In genomic region chr10:89706011-89706410, GRCh38 we compare ENCODE assay signal across 17 cellular contexts. TPM values are rescaled to one million over a fixed set of nuclear protein-coding genes. Genes with fewer than 3 reads are reported as not detected.
DNase-seq lines count a peak whose midpoint lies in the region; ATAC-seq and TF ChIP-seq lines count a peak whose summit lies in the region.
"Had no signal": no experiment of that assay in that cellular context is flagged by ENCODE, and none has a peak within 500 bp of the region (broad histone marks: within the 10 kb centered on the region; RNA-seq: fewer than 3 reads in every experiment).

No MANE protein-coding gene starts in this region.

- H3K27me3 ChIP-seq in ACC112 (ENCODE audit: insufficient read depth, low read length) = no peaks in the 10 kb centered on the region
- H3K27me3 ChIP-seq in SU-DHL-6 (ENCODE audit: low read length) = no peaks in the 10 kb centered on the region
- no peaks in the 10 kb centered on the region for H3K27me3 ChIP-seq in fibroblast of lung (ENCODE audit: control insufficient read depth, insufficient read depth, low read length)

- peaks cover 20% of the 10 kb centered on the region for H3F3A ChIP-seq in SU-DHL-6 (ENCODE audit: insufficient read depth)

- no peaks in the 10 kb centered on the region for H3K9me2 ChIP-seq in SU-DHL-6 (replicated peaks; ENCODE audit: insufficient read depth, low read length)

- TF ChIP-seq POLR2A in GM18505 (IDR thresholded peaks at IDR 0.05; ENCODE audit: borderline replicate concordance, extremely low read depth, insufficient read depth, insufficient read length) = no peak

- H3K36me3 ChIP-seq in ACC112 (ENCODE audit: insufficient read depth, low read length) = no peaks in the 10 kb centered on the region
- H3K36me3 ChIP-seq in SU-DHL-6 (ENCODE audit: low read length) = peaks cover 48% of the 10 kb centered on the region
- H3K36me3 ChIP-seq in fibroblast of lung (ENCODE audit: control insufficient read depth, insufficient read depth, low read length) = no peaks in the 10 kb centered on the region

- H3K4me3 ChIP-seq in ACC112 (ENCODE audit: low read depth, low read length) (peak overlapping the region; percentile 8), SU-DHL-6 (ENCODE audit: insufficient read depth, low read length, poor library complexity, severe bottlenecking) (no peak overlapping the region), fibroblast of lung (replicated peaks in 1 of 4; ENCODE audit: control extremely low read depth in 1 of 4, insufficient read depth in 1 of 4, low read depth in 3 of 4, low read length in 4 of 4) (peak overlapping the region in 1 of 4 experiments; percentile 24)

- peaks cover 94% of the 10 kb centered on the region for H3K79me2 ChIP-seq in ACC112 (ENCODE audit: control insufficient read depth, insufficient read depth, low read length, unreplicated experiment)
- peaks cover 96% of the 10 kb centered on the region for H3K79me2 ChIP-seq in SU-DHL-6 (ENCODE audit: insufficient read depth, low read length)
- H3K79me2 ChIP-seq in fibroblast of lung (ENCODE audit: control insufficient read depth, insufficient read depth, low read length) = peaks cover 89% of the 10 kb centered on the region

- no peak for ATAC-seq in GM18505 (IDR thresholded peaks at IDR 0.05; ENCODE audit: unreplicated experiment)
- ATAC-seq: CD8-positive, alpha-beta T cell; esophagus mucosa; left ventricle myocardium superior; right cardiac atrium had no signal

- H3K9ac ChIP-seq in SU-DHL-6 (ENCODE audit: low read length) (no peak overlapping the region), fibroblast of lung (ENCODE audit: insufficient read depth, low read length) (no peak overlapping the region)

- peaks cover 14% of the 10 kb centered on the region for H4K20me1 ChIP-seq in SU-DHL-6 (ENCODE audit: low read depth, low read length)
- no peaks in the 10 kb centered on the region for H4K20me1 ChIP-seq in fibroblast of lung (ENCODE audit: control insufficient read depth, extremely low read depth, insufficient read depth, low read length)

- peak overlapping the region; percentile 17 for H3K4me2 ChIP-seq in SU-DHL-6 (ENCODE audit: low read depth, low read length, poor library complexity, severe bottlenecking)
- peak overlapping the region; percentile 63 for H3K4me2 ChIP-seq in fibroblast of lung (ENCODE audit: extremely low read depth, insufficient read depth, low read length)

- TF ChIP-seq CTCF in SU-DHL-6 (IDR thresholded peaks at IDR 0.05; ENCODE audit: insufficient read depth, low read length, poor library complexity, severe bottlenecking) (no peak), fibroblast of lung (conservative IDR thresholded peaks at IDR 0.05 in 1 of 2, IDR thresholded peaks at IDR 0.05 in 1 of 2; ENCODE audit: low read depth in 1 of 2, low read length in 2 of 2) (no peak)

- peak; percentile 45 for DNase-seq in EH (ENCODE audit: low read depth)
- DNase-seq in fibroblast of lung (ENCODE audit: low read depth in 2 of 2) = peak; percentile 39 to 60
- no peak for DNase-seq in stimulated activated CD4-positive, alpha-beta T cell treated with anti-CD3 and anti-CD28 coated beads, Interleukin-4, amount 100 ng/mL, for 1 hour
- no peak for DNase-seq in SK-N-DZ (ENCODE audit: low spot score)
- DNase-seq in NCI-H1694 treated with DMSO at 0.1 percent for 48 hours (lab: John Stamatoyannopoulos, UW) = no peak
- DNase-seq: CD8-positive, alpha-beta T cell; cortex of kidney; left ventricle myocardium superior; NCI-H2171; right cardiac atrium; Right ventricle myocardium superior; stimulated activated CD4-positive, alpha-beta T cell treated with anti-CD3 and anti-CD28 coated beads, Interleukin-2, amount 100 ng/mL, for 48 hours; trophoblast cell had no signal

- H3K9me3 ChIP-seq in SU-DHL-6 (ENCODE audit: insufficient read depth, low read length) (no peaks in the 10 kb centered on the region), fibroblast of lung (ENCODE audit: control insufficient read depth, insufficient read depth, low read depth, low read length) (no peaks in the 10 kb centered on the region)

- H3K4me1 ChIP-seq in ACC112 (ENCODE audit: control insufficient read depth, insufficient read depth, low read length, unreplicated experiment) (peaks cover 32% of the 10 kb centered on the region), fibroblast of lung (ENCODE audit: control insufficient read depth, extremely low read depth, insufficient read depth, low read length) (no peaks in the 10 kb centered on the region)

- H2AFZ ChIP-seq in ACC112 (ENCODE audit: low read length, unreplicated experiment) (no peak overlapping the region), SU-DHL-6 (ENCODE audit: low read depth, low read length, severe bottlenecking) (no peak overlapping the region), fibroblast of lung (ENCODE audit: low read length) (peak overlapping the region; percentile 32)

- H3K27ac ChIP-seq in ACC112 (ENCODE audit: low read depth, low read length) (peak overlapping the region; percentile 1; the same call in 1 of the 2 replicates), SU-DHL-6 (ENCODE audit: low read depth, low read length) (peak overlapping the region; percentile 5; the same call in 1 of the 2 replicates), fibroblast of lung (ENCODE audit: insufficient read depth, low read length) (no peak overlapping the region)

RNA-seq across cellular contexts. Expression of gene KIF20B, which starts 4.6 kb away (rescaled TPM):
- total RNA-seq in fibroblast of lung = 6.7 and 9.2 TPM in 2 replicates
- polyA plus RNA-seq in fibroblast of lung = 5.6 and 13.7 TPM in 2 replicates
- polyA plus RNA-seq in fibroblast of lung (2012) = 4.2 and 10.8 TPM in 2 replicates
- polyA minus RNA-seq in fibroblast of lung (ENCODE audit: low replicate concordance) = 0.16 and 1.2 TPM in 2 replicates
- polyA plus RNA-seq in SK-N-DZ (2014; cell fraction: cytosol; rRNA removed) = 25.1 and 27.2 TPM in 2 replicates
- 29.6 and 30.8 TPM in 2 replicates for polyA plus RNA-seq in SK-N-DZ (2014; cell fraction: nucleus; rRNA removed)

Comparison
In these comparisons a context has a peak if more than half of its experiments do, and no peak if none do; other contexts are left out.
1. DNase-seq: peak in EH (single experiment) and fibroblast of lung (2 of 2); none in stimulated activated CD4-positive, alpha-beta T cell treated with anti-CD3 and anti-CD28 coated beads, Interleukin-4, amount 100 ng/mL, for 1 hour (single experiment), SK-N-DZ (single experiment) and NCI-H1694 treated with DMSO at 0.1 percent for 48 hours (single experiment).